ENCODE assay signal across 8 cellular contexts in the genomic region with DNA sequence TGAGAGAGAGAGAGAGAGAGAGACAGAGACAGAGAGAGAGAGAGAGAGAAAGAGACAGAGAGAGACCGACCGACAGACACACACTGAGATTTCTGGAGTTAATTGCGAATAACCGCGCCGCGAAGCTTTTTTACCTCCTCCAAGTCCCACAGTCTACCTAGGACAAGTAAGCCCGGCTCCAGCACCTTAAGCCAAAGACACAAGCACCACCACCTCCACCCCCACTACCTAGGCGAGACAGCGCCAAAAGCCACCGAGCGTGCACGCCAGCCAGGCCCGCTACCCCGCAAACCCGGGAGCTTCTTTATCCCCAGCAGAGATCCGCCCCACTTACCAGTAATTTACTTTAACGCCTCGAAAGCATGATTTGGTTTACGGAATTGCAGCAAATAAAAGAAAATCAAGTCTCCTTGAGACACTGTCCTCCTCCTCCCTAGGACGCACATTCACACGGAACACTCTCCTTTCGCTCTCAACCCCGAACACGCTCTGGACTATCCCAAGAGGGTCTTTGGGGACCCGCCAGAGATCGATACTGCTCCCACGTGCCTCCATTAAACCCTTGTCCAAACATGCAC.
DNase-seq lines count a peak whose midpoint lies in the region; ATAC-seq, FAIRE-seq and TF ChIP-seq lines count a peak whose summit lies in the region.

No MANE protein-coding gene starts in this region.

- no peak overlapping the region for H2AK5ac ChIP-seq in H1 (ENCODE audit: low read depth, low read length)

- peak overlapping the region; percentile 90 for H2BK5ac ChIP-seq in H1 (ENCODE audit: low read depth, low read length)

- no peak overlapping the region for H2BK15ac ChIP-seq in H1 (ENCODE audit: low read length)

- H3K9ac ChIP-seq in H1 (replicated peaks in 1 of 4; ENCODE audit: extremely low read depth in 1 of 4, low read depth in 3 of 4, low read length in 3 of 4): peak overlapping the region; percentile 62 to 93 (median 84)

- H3K4me3 Mint-ChIP-seq in WTC11: peak overlapping the region; percentile 97
- H3K4me3 Mint-ChIP-seq in natural killer cell treated with Interleukin-12 subunit alpha and Interleukin-12 subunit beta and Interleukin-15 and Interleukin-18, amount 100 ng/mL, for 72 hours: peak overlapping the region; percentile 96

- H4K20me1 ChIP-seq in H1 (replicated peaks in 1 of 2; ENCODE audit: control insufficient read depth in 1 of 2, insufficient read depth in 2 of 2, low read length in 2 of 2): peaks cover 2% of the 10 kb centered on the region in 2 experiments

- H3K4me1 Mint-ChIP-seq in WTC11: peaks cover 47% of the 10 kb centered on the region
- H3K4me1 Mint-ChIP-seq in natural killer cell treated with Interleukin-12 subunit alpha and Interleukin-12 subunit beta and Interleukin-15 and Interleukin-18, amount 100 ng/mL, for 72 hours (ENCODE audit: low read depth in 2 of 2): peaks cover 14 to 20% of the 10 kb centered on the region in 2 donors

- peaks cover 40% of the 10 kb centered on the region for H3K36me3 Mint-ChIP-seq in WTC11
- H3K36me3 Mint-ChIP-seq in natural killer cell treated with Interleukin-12 subunit alpha and Interleukin-12 subunit beta and Interleukin-15 and Interleukin-18, amount 100 ng/mL, for 72 hours: no peaks in the 10 kb centered on the region

- H3K56ac ChIP-seq in H1 (replicated peaks; ENCODE audit: insufficient read length, low read depth, low read length): peak overlapping the region; percentile 64

- H2BK120ac ChIP-seq in H1 (replicated peaks; ENCODE audit: low read depth, low read length): no peak overlapping the region

- H3K27ac Mint-ChIP-seq in WTC11: peak overlapping the region; percentile 90
- H3K27ac Mint-ChIP-seq in natural killer cell treated with Interleukin-12 subunit alpha and Interleukin-12 subunit beta and Interleukin-15 and Interleukin-18, amount 100 ng/mL, for 72 hours: peak overlapping the region; percentile 69 to 85

- H3K27me3 ChIP-seq in H1 (replicated peaks in 1 of 4; ENCODE audit: control insufficient read depth in 3 of 4, extremely low read depth in 1 of 4, insufficient read depth in 3 of 4, low read length in 3 of 4): no peaks in the 10 kb centered on the region

- H3K23ac ChIP-seq in H1 (ENCODE audit: insufficient read length): no peak overlapping the region

- H3K4ac ChIP-seq in H1 (replicated peaks; ENCODE audit: insufficient read length, low read depth, low read length): peak overlapping the region; percentile 69

- H2BK12ac ChIP-seq in H1 (ENCODE audit: low read depth, low read length): peak overlapping the region; percentile 75; the same call in 1 of the 2 replicates

- no peak for FAIRE-seq in H1 (lab: Jason Lieb, UNC)

- H4K5ac ChIP-seq in H1 (ENCODE audit: insufficient read length, low read depth, low read length): peak overlapping the region; percentile 59

- H3K23me2 ChIP-seq in H1 (ENCODE audit: low read depth, low read length): 0 out of 2 replicates have a peak, but pooled peaks cover 2% of the 10 kb centered on the region

- H4K91ac ChIP-seq in H1 (replicated peaks; ENCODE audit: insufficient read length, low read length): peak overlapping the region; percentile 74

- no peaks in the 10 kb centered on the region for H3K9me3 Mint-ChIP-seq in WTC11
- H3K9me3 Mint-ChIP-seq in natural killer cell treated with Interleukin-12 subunit alpha and Interleukin-12 subunit beta and Interleukin-15 and Interleukin-18, amount 100 ng/mL, for 72 hours: no peaks in the 10 kb centered on the region

- no peak overlapping the region for H4K8ac ChIP-seq in H1 (ENCODE audit: extremely low read depth, insufficient read depth, low read length)

- peaks cover 0 to 11% (median 1%) of the 10 kb centered on the region in 4 experiments; a peak in 4 of 7 replicates for H3K4me1 ChIP-seq in H1 (replicated peaks in 1 of 4; ENCODE audit: control insufficient read depth in 3 of 4, insufficient read depth in 4 of 4, low read length in 3 of 4)

- H3K4me2 ChIP-seq in H1 (ENCODE audit: insufficient read depth in 1 of 2, low read depth in 2 of 2, low read length in 2 of 2): peak overlapping the region; percentile 64 to 75

- ATAC-seq in HG03432 (IDR thresholded peaks at IDR 0.05; ENCODE audit: unreplicated experiment): peak; percentile 10
- no peak for ATAC-seq in WTC11
- peak; percentile 43 to 50 for ATAC-seq in natural killer cell treated with Interleukin-12 subunit alpha and Interleukin-12 subunit beta and Interleukin-15 and Interleukin-18, amount 100 ng/mL, for 72 hours
- no peak for ATAC-seq in GM18502 (IDR thresholded peaks at IDR 0.05; ENCODE audit: poor library complexity, unreplicated experiment)
- ATAC-seq in HG03342 (IDR thresholded peaks at IDR 0.05; ENCODE audit: unreplicated experiment): no peak

- no peaks in the 10 kb centered on the region for H3K9me3 ChIP-seq in H1 (ENCODE audit: insufficient read depth in 2 of 2, low read depth in 1 of 2, low read length in 1 of 2)

- H3K27me3 Mint-ChIP-seq in WTC11 (ENCODE audit: low read depth): no peaks in the 10 kb centered on the region
- peaks cover 20 to 28% of the 10 kb centered on the region in 2 donors for H3K27me3 Mint-ChIP-seq in natural killer cell treated with Interleukin-12 subunit alpha and Interleukin-12 subunit beta and Interleukin-15 and Interleukin-18, amount 100 ng/mL, for 72 hours

- no peak overlapping the region for H2AFZ ChIP-seq in H1 (ENCODE audit: low read length)

- no peak overlapping the region for H3K14ac ChIP-seq in H1 (ENCODE audit: insufficient read length)

- no peak overlapping the region for H2BK20ac ChIP-seq in H1 (ENCODE audit: low read length)

- no peak for TF ChIP-seq EP300 in H1 (IDR thresholded peaks at IDR 0.05; ENCODE audit: borderline replicate concordance in 1 of 2, low read depth in 2 of 2, low read length in 2 of 2)

- POLR2A ChIA-PET in WTC11 (lab: Charles Lee) (no interaction called here), H1 (lab: Charles Lee; ENCODE audit: partially characterized antibody) (interaction anchor here (0.7 to 2.9 kb wide), 6 partner anchors 8 to 510 kb away, joined by 3 to 12 read pairs (median 6); no protein-coding TSS in a partner anchor)

- TF ChIP-seq CTCF in WTC11 (IDR thresholded peaks at IDR 0.05) (no peak), H1 (IDR thresholded peaks at IDR 0.05; ENCODE audit: control extremely low read depth in 1 of 3, insufficient read depth in 1 of 3, low read depth in 1 of 3, low read length in 3 of 3) (no peak)

- peaks cover 11 to 40% (median 21%) of the 10 kb centered on the region in 4 experiments for H3K36me3 ChIP-seq in H1 (ENCODE audit: control insufficient read depth in 2 of 4, insufficient read depth in 4 of 4, low read length in 3 of 4)

- no peak; a peak in 1 of 4 replicates for TF ChIP-seq RAD21 in H1 (IDR thresholded peaks at IDR 0.05 in 1 of 2, conservative IDR thresholded peaks at IDR 0.05 in 1 of 2; ENCODE audit: low read depth in 2 of 2, low read length in 2 of 2)

- H3K79me2 ChIP-seq in H1 (ENCODE audit: control insufficient read depth in 1 of 2, insufficient read depth in 2 of 2, low read length in 2 of 2): peaks cover 15 to 58% of the 10 kb centered on the region in 2 experiments

- peak overlapping the region; percentile 85 to 99 (median 96) for H3K4me3 ChIP-seq in H1 (ENCODE audit: extremely low read depth in 1 of 4, insufficient read depth in 2 of 4, low read depth in 3 of 4, low read length in 4 of 4)

- TF ChIP-seq POLR2A in H1 (IDR thresholded peaks at IDR 0.05; ENCODE audit: control extremely low read depth in 1 of 2, low read depth in 2 of 2, low read length in 2 of 2): no peak; a peak in 1 of 3 replicates

- 0% methylated on average over 21 of the region's 28 CpGs; no CpG with 5 or more reads in 1 of the 2 experiments for WGBS in H1 (ENCODE audit: extremely low coverage in 1 of 2, insufficient coverage in 1 of 2, insufficient read length in 1 of 2, insufficient replicate concordance in 2 of 2, low coverage in 1 of 2, low lambda C conversion rate in 2 of 2, missing lambda C conversion rate in 1 of 2), 2 experiments

- no peaks in the 10 kb centered on the region for H3K79me1 ChIP-seq in H1 (ENCODE audit: low read depth, low read length)

- peak overlapping the region; percentile 83 for H3K27ac ChIP-seq in H1 (ENCODE audit: low read depth, low read length)

- H3K18ac ChIP-seq in H1 (ENCODE audit: extremely low read depth, low read length): peak overlapping the region; percentile 62

- CTCF ChIA-PET in WTC11 (lab: Charles Lee): no interaction called here
- CTCF ChIA-PET in H1 (lab: Charles Lee; ENCODE audit: partially characterized antibody): no interaction called here

- DNase-seq in WTC11 (ENCODE audit: low spot score) (peak; percentile 14), H1 (ENCODE audit: low read depth in 1 of 2, low spot score in 2 of 2) (no peak), UCSD-AML1 (lab: John Stamatoyannopoulos, UW; ENCODE audit: unreplicated experiment) (no peak), GDM1 (lab: John Stamatoyannopoulos, UW) (no peak)
- no peak for DNase-seq in natural killer cell treated with Interleukin-12 subunit alpha and Interleukin-12 subunit beta and Interleukin-15 and Interleukin-18, amount 100 ng/mL, for 72 hours (ENCODE audit: low spot score)

TF ChIP-seq in WTC11, 78 proteins besides CTCF, POLR2A, EP300 and RAD21 (continues in another document):
- TF ChIP-seq, protein P1, sequence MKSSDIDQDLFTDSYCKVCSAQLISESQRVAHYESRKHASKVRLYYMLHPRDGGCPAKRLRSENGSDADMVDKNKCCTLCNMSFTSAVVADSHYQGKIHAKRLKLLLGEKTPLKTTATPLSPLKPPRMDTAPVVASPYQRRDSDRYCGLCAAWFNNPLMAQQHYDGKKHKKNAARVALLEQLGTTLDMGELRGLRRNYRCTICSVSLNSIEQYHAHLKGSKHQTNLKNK (CRISPR knock-in tag; IDR thresholded peaks at IDR 0.05): no peak

TF ChIP-seq in H1, 55 proteins besides CTCF, POLR2A, EP300 and RAD21 (continues in another document):
- no peak for TF ChIP-seq CHD2 (IDR thresholded peaks at IDR 0.05; ENCODE audit: low read length)
- no peak for TF ChIP-seq KDM1A (IDR thresholded peaks at IDR 0.05; ENCODE audit: borderline replicate concordance, low read length)
- TF ChIP-seq TBP (IDR thresholded peaks at IDR 0.05; ENCODE audit: low read depth, low read length): no peak
- no peak for TF ChIP-seq EGR1 (IDR thresholded peaks at IDR 0.05; ENCODE audit: borderline replicate concordance, low read depth, low read length)
- no peak for TF ChIP-seq CBX5 (IDR thresholded peaks at IDR 0.05; ENCODE audit: low read depth, low read length)
- TF ChIP-seq, protein P2, sequence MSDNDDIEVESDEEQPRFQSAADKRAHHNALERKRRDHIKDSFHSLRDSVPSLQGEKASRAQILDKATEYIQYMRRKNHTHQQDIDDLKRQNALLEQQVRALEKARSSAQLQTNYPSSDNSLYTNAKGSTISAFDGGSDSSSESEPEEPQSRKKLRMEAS (IDR thresholded peaks at IDR 0.05): no peak
- TF ChIP-seq KDM4A (IDR thresholded peaks at IDR 0.05; ENCODE audit: low read depth, low read length, severe bottlenecking): no peak
- no peak for TF ChIP-seq RXRA (IDR thresholded peaks at IDR 0.05; ENCODE audit: insufficient read depth, low read depth, low read length)

Comparison
In these comparisons a context has a peak if more than half of its experiments do, and no peak if none do; other contexts are left out.
1. ATAC-seq: peak in HG03432 (single experiment) and natural killer cell treated with Interleukin-12 subunit alpha and Interleukin-12 subunit beta and Interleukin-15 and Interleukin-18, amount 100 ng/mL, for 72 hours (2 of 2); none in WTC11 (single experiment), GM18502 (single experiment) and HG03342 (single experiment).